Comparison of ENCODE assay signal across 1 cellular context in the genomic region with DNA sequence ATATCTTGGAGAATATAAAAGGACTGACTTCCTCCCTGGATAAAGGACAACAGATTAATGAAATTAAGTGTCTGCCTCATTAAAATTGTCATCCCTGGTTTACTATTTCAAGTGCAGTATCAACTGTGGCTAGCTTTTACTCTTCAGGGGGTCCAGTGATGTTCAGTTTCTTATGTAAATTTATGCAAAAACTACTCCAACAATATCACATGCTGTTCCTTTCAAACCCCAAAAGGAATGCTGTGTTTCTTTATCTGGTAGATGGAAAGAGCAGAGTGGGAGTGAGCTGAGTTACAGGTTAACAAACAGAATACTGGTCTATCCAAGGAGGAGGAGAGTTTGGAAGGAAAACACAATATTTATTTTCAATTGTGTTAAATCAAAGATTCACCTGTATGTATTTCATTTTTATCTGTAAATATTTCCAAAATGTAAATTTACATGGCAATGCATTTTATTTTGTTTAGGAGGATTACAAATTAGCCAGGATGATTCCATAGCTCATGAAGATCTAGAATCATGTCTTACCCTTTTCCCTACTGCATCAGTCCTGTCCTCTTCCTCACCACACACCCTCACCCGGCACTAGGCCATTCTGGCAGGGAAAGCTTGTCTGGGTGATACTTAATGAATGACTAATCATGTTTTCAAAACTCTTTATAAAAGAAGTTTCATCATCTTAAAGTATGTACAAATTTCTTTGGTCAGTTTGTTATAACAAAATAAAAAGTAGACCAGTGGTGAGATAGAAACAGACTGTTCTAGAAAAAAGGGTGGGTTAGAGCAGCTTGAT.
TF ChIP-seq lines count a peak whose summit lies in the region.

No MANE protein-coding gene starts in this region.

TF ChIP-seq in GM12878, 131 proteins besides CTCF, POLR2A, EP300 and RAD21 (continued from another document):
- TF ChIP-seq, protein P1, sequence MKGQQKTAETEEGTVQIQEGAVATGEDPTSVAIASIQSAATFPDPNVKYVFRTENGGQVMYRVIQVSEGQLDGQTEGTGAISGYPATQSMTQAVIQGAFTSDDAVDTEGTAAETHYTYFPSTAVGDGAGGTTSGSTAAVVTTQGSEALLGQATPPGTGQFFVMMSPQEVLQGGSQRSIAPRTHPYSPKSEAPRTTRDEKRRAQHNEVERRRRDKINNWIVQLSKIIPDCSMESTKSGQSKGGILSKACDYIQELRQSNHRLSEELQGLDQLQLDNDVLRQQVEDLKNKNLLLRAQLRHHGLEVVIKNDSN (IDR thresholded peaks at IDR 0.05; ENCODE audit: borderline replicate concordance, extremely low read length, insufficient read depth, low read depth, low read length) = no peak
- TF ChIP-seq, protein P2, sequence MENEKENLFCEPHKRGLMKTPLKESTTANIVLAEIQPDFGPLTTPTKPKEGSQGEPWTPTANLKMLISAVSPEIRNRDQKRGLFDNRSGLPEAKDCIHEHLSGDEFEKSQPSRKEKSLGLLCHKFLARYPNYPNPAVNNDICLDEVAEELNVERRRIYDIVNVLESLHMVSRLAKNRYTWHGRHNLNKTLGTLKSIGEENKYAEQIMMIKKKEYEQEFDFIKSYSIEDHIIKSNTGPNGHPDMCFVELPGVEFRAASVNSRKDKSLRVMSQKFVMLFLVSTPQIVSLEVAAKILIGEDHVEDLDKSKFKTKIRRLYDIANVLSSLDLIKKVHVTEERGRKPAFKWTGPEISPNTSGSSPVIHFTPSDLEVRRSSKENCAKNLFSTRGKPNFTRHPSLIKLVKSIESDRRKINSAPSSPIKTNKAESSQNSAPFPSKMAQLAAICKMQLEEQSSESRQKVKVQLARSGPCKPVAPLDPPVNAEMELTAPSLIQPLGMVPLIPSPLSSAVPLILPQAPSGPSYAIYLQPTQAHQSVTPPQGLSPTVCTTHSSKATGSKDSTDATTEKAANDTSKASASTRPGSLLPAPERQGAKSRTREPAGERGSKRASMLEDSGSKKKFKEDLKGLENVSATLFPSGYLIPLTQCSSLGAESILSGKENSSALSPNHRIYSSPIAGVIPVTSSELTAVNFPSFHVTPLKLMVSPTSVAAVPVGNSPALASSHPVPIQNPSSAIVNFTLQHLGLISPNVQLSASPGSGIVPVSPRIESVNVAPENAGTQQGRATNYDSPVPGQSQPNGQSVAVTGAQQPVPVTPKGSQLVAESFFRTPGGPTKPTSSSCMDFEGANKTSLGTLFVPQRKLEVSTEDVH (IDR thresholded peaks at IDR 0.05; ENCODE audit: low read depth, partially characterized antibody) = no peak
- TF ChIP-seq, protein P3, sequence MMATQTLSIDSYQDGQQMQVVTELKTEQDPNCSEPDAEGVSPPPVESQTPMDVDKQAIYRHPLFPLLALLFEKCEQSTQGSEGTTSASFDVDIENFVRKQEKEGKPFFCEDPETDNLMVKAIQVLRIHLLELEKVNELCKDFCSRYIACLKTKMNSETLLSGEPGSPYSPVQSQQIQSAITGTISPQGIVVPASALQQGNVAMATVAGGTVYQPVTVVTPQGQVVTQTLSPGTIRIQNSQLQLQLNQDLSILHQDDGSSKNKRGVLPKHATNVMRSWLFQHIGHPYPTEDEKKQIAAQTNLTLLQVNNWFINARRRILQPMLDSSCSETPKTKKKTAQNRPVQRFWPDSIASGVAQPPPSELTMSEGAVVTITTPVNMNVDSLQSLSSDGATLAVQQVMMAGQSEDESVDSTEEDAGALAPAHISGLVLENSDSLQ (IDR thresholded peaks at IDR 0.05) = no peak
- TF ChIP-seq MTA3 (IDR thresholded peaks at IDR 0.05; ENCODE audit: borderline replicate concordance, low read length) = no peak
